ENCODE assay signal across 17 cellular contexts in genomic region chr5:12883395-12883794, GRCh38.
DNase-seq lines count a peak whose midpoint lies in the region; ATAC-seq and TF ChIP-seq lines count a peak whose summit lies in the region.
"Had no signal": no experiment of that assay in that cellular context is flagged by ENCODE, and none has a peak within 500 bp of the region (broad histone marks: within the 10 kb centered on the region; RNA-seq: fewer than 3 reads in every experiment).

No MANE protein-coding gene starts in this region.

- H3K4me2 ChIP-seq in GM23338: no peak overlapping the region
- no peak overlapping the region for H3K4me2 ChIP-seq in mesendoderm (ENCODE audit: low read length)
- H3K4me2 ChIP-seq: A549 had no signal

- no CpG with 5 or more reads among the region's 5 CpGs for WGBS in mesendoderm (ENCODE audit: extremely low coverage, insufficient coverage, low lambda C conversion rate)

- H3K27me3 Mint-ChIP-seq in GM23338 (ENCODE audit: insufficient read depth, low read depth, poor library complexity) (no peaks in the 10 kb centered on the region), WTC11 (ENCODE audit: low read depth) (no peaks in the 10 kb centered on the region)
- no peaks in the 10 kb centered on the region for H3K27me3 Mint-ChIP-seq in activated T-helper 2 cell treated with anti-CD3 and anti-CD28 coated beads, Interferon-gamma antibody, Interleukin-2, Interleukin-4, amounts not matched to agents 10 μg/mL and 5 μg/mL and 100 μg/mL, durations not matched to agents 14 hours and 24 hours and 36 hours (ENCODE audit: low read depth)
- H3K27me3 Mint-ChIP-seq: CD4-positive, alpha-beta memory T cell had no signal

- no peak overlapping the region for H2BK15ac ChIP-seq in mesendoderm (replicated peaks; ENCODE audit: low read depth)

- peak; percentile 87 for ATAC-seq in GM23338
- ATAC-seq in WTC11: peak; percentile 86
- ATAC-seq: A549, HepG2 had no signal

- H3K79me1 ChIP-seq in mesendoderm (ENCODE audit: low read length): no peaks in the 10 kb centered on the region

- H3K4me3 Mint-ChIP-seq in GM23338 (no peak overlapping the region), WTC11 (no peak overlapping the region)
- no peak overlapping the region for H3K4me3 Mint-ChIP-seq in activated T-helper 2 cell treated with anti-CD3 and anti-CD28 coated beads, Interferon-gamma antibody, Interleukin-2, Interleukin-4, amounts not matched to agents 10 μg/mL and 5 μg/mL and 100 μg/mL, durations not matched to agents 14 hours and 24 hours and 36 hours (ENCODE audit: low read depth)
- H3K4me3 Mint-ChIP-seq: CD4-positive, alpha-beta memory T cell had no signal

- H3K9me2 ChIP-seq in GM23338 (ENCODE audit: insufficient read depth): no peaks in the 10 kb centered on the region

- DNase-seq in ELF-1 (ENCODE audit: low read depth, low spot score) (peak; percentile 7), GM23338 (ENCODE audit: low spot score) (peak; percentile 67), WTC11 (ENCODE audit: low spot score) (peak; percentile 47), mesendoderm (peak; percentile 39), foreskin fibroblast (no peak)
- no peak for DNase-seq in activated T-helper 2 cell treated with anti-CD3 and anti-CD28 coated beads, Interferon-gamma antibody, Interleukin-2, Interleukin-4, amounts not matched to agents 10 μg/mL and 5 μg/mL and 100 μg/mL, durations not matched to agents 14 hours and 24 hours and 36 hours (ENCODE audit: low spot score)
- DNase-seq in stimulated activated CD4-positive, alpha-beta T cell treated with anti-CD3 and anti-CD28 coated beads, Interleukin-4, amount 100 ng/mL, for 24 hours: no peak
- DNase-seq: BE2C; CD4-positive, alpha-beta memory T cell; DMS79; EL; GF-D8; GOT3; HCEC 1CT had no signal

- no peak for TF ChIP-seq CTCF in GM23338 (conservative IDR thresholded peaks at IDR 0.05; ENCODE audit: low read depth in 2 of 2)
- no peak for TF ChIP-seq CTCF in WTC11 (IDR thresholded peaks at IDR 0.05)
- TF ChIP-seq CTCF in foreskin fibroblast (IDR thresholded peaks at IDR 0.05; ENCODE audit: low read depth, low read length): no peak

- H3K27ac Mint-ChIP-seq in GM23338: no peak overlapping the region
- no peak overlapping the region for H3K27ac Mint-ChIP-seq in WTC11
- H3K27ac Mint-ChIP-seq in activated T-helper 2 cell treated with anti-CD3 and anti-CD28 coated beads, Interferon-gamma antibody, Interleukin-2, Interleukin-4, amounts not matched to agents 10 μg/mL and 5 μg/mL and 100 μg/mL, durations not matched to agents 14 hours and 24 hours and 36 hours: no peak overlapping the region
- H3K27ac Mint-ChIP-seq: CD4-positive, alpha-beta memory T cell had no signal

- peaks cover 10% of the 10 kb centered on the region for H3K4me1 Mint-ChIP-seq in GM23338
- peaks cover 6% of the 10 kb centered on the region for H3K4me1 Mint-ChIP-seq in WTC11
- no peaks in the 10 kb centered on the region for H3K4me1 Mint-ChIP-seq in activated T-helper 2 cell treated with anti-CD3 and anti-CD28 coated beads, Interferon-gamma antibody, Interleukin-2, Interleukin-4, amounts not matched to agents 10 μg/mL and 5 μg/mL and 100 μg/mL, durations not matched to agents 14 hours and 24 hours and 36 hours (ENCODE audit: low read depth)
- H3K4me1 Mint-ChIP-seq: CD4-positive, alpha-beta memory T cell had no signal

- H3K27me3 ChIP-seq in GM23338 (ENCODE audit: insufficient read depth) (no peaks in the 10 kb centered on the region), mesendoderm (ENCODE audit: insufficient read depth, low read length, poor library complexity) (no peaks in the 10 kb centered on the region)
- H3K27me3 ChIP-seq: BE2C had no signal

- no peak overlapping the region for H3K9ac ChIP-seq in mesendoderm (ENCODE audit: low read length)

- intact Hi-C loops in activated T-helper 2 cell treated with anti-CD3 and anti-CD28 coated beads, Interferon-gamma antibody, Interleukin-2, Interleukin-4, amounts not matched to agents 10 μg/mL and 5 μg/mL and 100 μg/mL, durations not matched to agents 14 hours and 24 hours and 36 hours (cut with micrococcal nuclease): no loop called here

- no peak overlapping the region for H2BK5ac ChIP-seq in mesendoderm (ENCODE audit: low read length)

- no peak overlapping the region for H2BK120ac ChIP-seq in mesendoderm (ENCODE audit: low read depth, low read length)

- no peak overlapping the region for H4K5ac ChIP-seq in mesendoderm (ENCODE audit: low read length)

- H3K36me3 Mint-ChIP-seq in GM23338 (ENCODE audit: low read depth): no peaks in the 10 kb centered on the region
- H3K36me3 Mint-ChIP-seq in WTC11: no peaks in the 10 kb centered on the region
- H3K36me3 Mint-ChIP-seq in activated T-helper 2 cell treated with anti-CD3 and anti-CD28 coated beads, Interferon-gamma antibody, Interleukin-2, Interleukin-4, amounts not matched to agents 10 μg/mL and 5 μg/mL and 100 μg/mL, durations not matched to agents 14 hours and 24 hours and 36 hours (ENCODE audit: low read depth): no peaks in the 10 kb centered on the region
- H3K36me3 Mint-ChIP-seq: CD4-positive, alpha-beta memory T cell had no signal

- no peak overlapping the region for H3K18ac ChIP-seq in mesendoderm (ENCODE audit: low read length)

- H3K9me3 Mint-ChIP-seq in GM23338 (no peaks in the 10 kb centered on the region), WTC11 (no peaks in the 10 kb centered on the region)
- H3K9me3 Mint-ChIP-seq in activated T-helper 2 cell treated with anti-CD3 and anti-CD28 coated beads, Interferon-gamma antibody, Interleukin-2, Interleukin-4, amounts not matched to agents 10 μg/mL and 5 μg/mL and 100 μg/mL, durations not matched to agents 14 hours and 24 hours and 36 hours: peaks cover 36% of the 10 kb centered on the region

- no peaks in the 10 kb centered on the region for H4K20me1 ChIP-seq in GM23338 (replicated peaks; ENCODE audit: insufficient read depth)

- POLR2A ChIA-PET in WTC11 (lab: Charles Lee): no interaction called here

- H3K36me3 ChIP-seq in GM23338 (ENCODE audit: insufficient read depth) (no peaks in the 10 kb centered on the region), mesendoderm (ENCODE audit: control insufficient read depth, insufficient read depth, low read length) (no peaks in the 10 kb centered on the region)
- H3K36me3 ChIP-seq: BE2C had no signal

- H4K8ac ChIP-seq in mesendoderm (ENCODE audit: low read depth, low read length): no peak overlapping the region

- H2AK5ac ChIP-seq in mesendoderm (ENCODE audit: low read length): no peak overlapping the region

- H3K4me3 ChIP-seq in GM23338: no peak overlapping the region
- no peak overlapping the region for H3K4me3 ChIP-seq in mesendoderm (ENCODE audit: low read length)
- no peak overlapping the region for H3K4me3 ChIP-seq in foreskin fibroblast (ENCODE audit: low read depth in 1 of 2, low read length in 2 of 2)
- H3K4me3 ChIP-seq: A549 had no signal

- H3K79me2 ChIP-seq in GM23338 (replicated peaks; ENCODE audit: insufficient read depth) (no peaks in the 10 kb centered on the region), mesendoderm (ENCODE audit: control insufficient read depth, insufficient read depth, low read length) (no peaks in the 10 kb centered on the region)

- H3K56ac ChIP-seq in mesendoderm (ENCODE audit: low read length): no peak overlapping the region

- peak overlapping the region; percentile 77 for H2AFZ ChIP-seq in GM23338

- H3F3A ChIP-seq in GM23338 (replicated peaks; ENCODE audit: low read depth): no peaks in the 10 kb centered on the region

- no peak overlapping the region for H3K4ac ChIP-seq in mesendoderm (ENCODE audit: low read depth, low read length)

- no peak overlapping the region for H3K27ac ChIP-seq in GM23338 (ENCODE audit: low read depth)
- H3K27ac ChIP-seq in mesendoderm (ENCODE audit: low read depth, low read length): no peak overlapping the region
- H3K27ac ChIP-seq: A549, C4-2B had no signal

- H3K23ac ChIP-seq in mesendoderm (ENCODE audit: low read length): no peak overlapping the region

- H3K4me1 ChIP-seq in GM23338 (ENCODE audit: insufficient read depth) (no peaks in the 10 kb centered on the region), mesendoderm (ENCODE audit: control insufficient read depth, low read depth, low read length) (no peaks in the 10 kb centered on the region)
- H3K4me1 ChIP-seq: A549, BE2C had no signal

- CTCF ChIA-PET in WTC11 (lab: Charles Lee): no interaction called here

TF ChIP-seq in GM23338, 12 proteins besides CTCF, POLR2A, EP300 and RAD21:
- TF ChIP-seq ZNF114 (CRISPR knock-in tag; IDR thresholded peaks at IDR 0.05) (no peak), ZNF331 (CRISPR knock-in tag; IDR thresholded peaks at IDR 0.05; ENCODE audit: low read depth) (no peak), CREB1 (CRISPR knock-in tag; IDR thresholded peaks at IDR 0.05; ENCODE audit: low read depth) (no peak)
TF ChIP-seq in GM23338: peak in this region for 0.

TF ChIP-seq in WTC11, 78 proteins besides CTCF, POLR2A, EP300 and RAD21:
- TF ChIP-seq ZNF671 (CRISPR knock-in tag; IDR thresholded peaks at IDR 0.05): no peak

Comparison
In these comparisons a context has a peak if more than half of its experiments do, and no peak if none do; other contexts are left out.
1. DNase-seq: peak in ELF-1 (single experiment), GM23338 (single experiment), WTC11 (single experiment) and mesendoderm (single experiment); none in activated T-helper 2 cell treated with anti-CD3 and anti-CD28 coated beads, Interferon-gamma antibody, Interleukin-2, Interleukin-4, amounts not matched to agents 10 μg/mL and 5 μg/mL and 100 μg/mL, durations not matched to agents 14 hours and 24 hours and 36 hours (single experiment), stimulated activated CD4-positive, alpha-beta T cell treated with anti-CD3 and anti-CD28 coated beads, Interleukin-4, amount 100 ng/mL, for 24 hours (single experiment) and foreskin fibroblast (0 of 2).